Comparison of ENCODE assay signal across 12 cellular contexts in genomic region chr11:17770048-17770652, GRCh38. TPM values are rescaled to one million over a fixed set of nuclear protein-coding genes. Genes with fewer than 3 reads are reported as not detected.
DNase-seq lines count a peak whose midpoint lies in the region; ATAC-seq, FAIRE-seq and TF ChIP-seq lines count a peak whose summit lies in the region.
"Had no signal": no experiment of that assay in that cellular context is flagged by ENCODE, and none has a peak within 500 bp of the region (broad histone marks: within the 10 kb centered on the region; RNA-seq: fewer than 3 reads in every experiment).

No MANE protein-coding gene starts in this region.

- H3K36me3 ChIP-seq in kidney (ENCODE audit: control insufficient read depth in 1 of 2, insufficient read depth in 2 of 2, low read length in 2 of 2): no peaks in the 10 kb centered on the region
- H3K36me3 ChIP-seq: left lung had no signal

- H3K4me1 ChIP-seq in kidney (ENCODE audit: control insufficient read depth in 1 of 2, insufficient read depth in 1 of 2, low read depth in 1 of 2, low read length in 2 of 2): no peaks in the 10 kb centered on the region
- H3K4me1 ChIP-seq: left lung had no signal

- FAIRE-seq in kidney (lab: Jason Lieb, UNC): no peak
- FAIRE-seq: TTC549 had no signal

- no peak for ATAC-seq in GM18520 (IDR thresholded peaks at IDR 0.05; ENCODE audit: unreplicated experiment)
- ATAC-seq in HG02759 (IDR thresholded peaks at IDR 0.05; ENCODE audit: unreplicated experiment): no peak
- ATAC-seq in left ventricle myocardium superior: no peak
- ATAC-seq: left lung had no signal

- DNase-seq in COLO668 (lab: John Stamatoyannopoulos, UW; ENCODE audit: unreplicated experiment) (peak; percentile 85), RPMI8226 (peak; percentile 70), kidney (peak; percentile 63), left ventricle myocardium superior (no peak), ecto neural progenitor cell (ENCODE audit: low spot score) (no peak)
- DNase-seq: GDM1, NCI-H2081 had no signal

- no peaks in the 10 kb centered on the region for H3K9me3 ChIP-seq in kidney (ENCODE audit: control insufficient read depth in 1 of 2, low read length in 2 of 2)
- H3K9me3 ChIP-seq: left lung had no signal

- H3K9ac ChIP-seq in kidney (ENCODE audit: low read length in 2 of 2): no peak overlapping the region

- H3K4me3 ChIP-seq in kidney (ENCODE audit: low read length in 2 of 2): no peak overlapping the region
- H3K4me3 ChIP-seq: left lung had no signal

- TF ChIP-seq CTCF in GM12873 (IDR thresholded peaks at IDR 0.05; ENCODE audit: insufficient read depth, low read depth, low read length, missing control alignments) (peak; percentile 49), kidney (IDR thresholded peaks at IDR 0.05; ENCODE audit: borderline replicate concordance, extremely low read depth, insufficient read depth) (no peak)

- intact Hi-C loops in kidney (cut with DNase I) (no loop called here), left ventricle myocardium superior (cut with micrococcal nuclease) (no loop called here)

- H3K27ac ChIP-seq in kidney (ENCODE audit: low read depth in 2 of 2, low read length in 2 of 2): no peak overlapping the region
- H3K27ac ChIP-seq: left lung had no signal

RNA-seq across cellular contexts. Expression of gene KCNC1, which starts 35.6 kb away (rescaled TPM):
- total RNA-seq in kidney (0.03 TPM), left ventricle myocardium superior (not detected)
- not detected for polyA plus RNA-seq in kidney (ENCODE audit: insufficient read depth, low read depth, low replicate concordance)
- total RNA-seq: left lung had no signal

RNA-seq across cellular contexts. Expression of gene MYOD1, which starts 50.8 kb away (rescaled TPM):
- total RNA-seq in kidney: not detected
- not detected for polyA plus RNA-seq in kidney (ENCODE audit: insufficient read depth, low read depth, low replicate concordance)
- not detected for total RNA-seq in left ventricle myocardium superior
- total RNA-seq: left lung had no signal

Comparison
In these comparisons a context has a peak if more than half of its experiments do, and no peak if none do; other contexts are left out.
1. DNase-seq: peak in COLO668 (single experiment), RPMI8226 (single experiment) and kidney (single experiment); none in left ventricle myocardium superior (single experiment) and ecto neural progenitor cell (single experiment).